In genomic region chr16:78884199-78884598, GRCh38 we compare ENCODE assay signal across 25 cellular contexts.
"Had no signal": no experiment of that assay in that cellular context is flagged by ENCODE, and none has a peak within 500 bp of the region (broad histone marks: within the 10 kb centered on the region; RNA-seq: fewer than 3 reads in every experiment).

No MANE protein-coding gene starts in this region.

- H3K27ac Mint-ChIP-seq: naive thymus-derived CD4-positive, alpha-beta T cell; nephron; neural progenitor cell; type B pancreatic cell had no signal

- H3K36me3 Mint-ChIP-seq: neural progenitor cell, type B pancreatic cell had no signal

- H3K9me3 Mint-ChIP-seq: nephron, neural progenitor cell had no signal

- H3K4me3 Mint-ChIP-seq: naive thymus-derived CD4-positive, alpha-beta T cell; nephron; neural progenitor cell; type B pancreatic cell had no signal

- H3K27ac ChIP-seq: dorsolateral prefrontal cortex, heart right ventricle, left lung, neural progenitor cell, prostate gland, right atrium auricular region, stomach, thyroid gland had no signal

- ATAC-seq: esophagus mucosa; heart right ventricle; left cardiac atrium; left lung; naive thymus-derived CD4-positive, alpha-beta T cell; sciatic nerve had no signal

- DNase-seq: dorsolateral prefrontal cortex; effector CD4-positive, alpha-beta T cell; foreskin melanocyte; glutamatergic neuron; heart right ventricle; hippocampal formation; left cardiac atrium; left lung; mesendoderm; midbrain; naive thymus-derived CD4-positive, alpha-beta T cell; stimulated activated CD4-positive, alpha-beta T cell treated with anti-CD3 and anti-CD28 coated beads, Interleukin-12 subunit alpha, Interleukin-12 subunit beta, amount 100 ng/mL, for 4 hours; stimulated activated CD4-positive, alpha-beta T cell treated with anti-CD3 and anti-CD28 coated beads, Interleukin-1b, Interleukin-23, amount 100 ng/mL, for 48 hours; stimulated activated CD4-positive, alpha-beta T cell treated with anti-CD3 and anti-CD28 coated beads, Interleukin-4, amount 100 ng/mL, for 1 hour; stimulated activated CD8-positive, alpha-beta memory T cell treated with anti-CD3 and anti-CD28 coated beads, Interleukin-4, amount 100 ng/mL, for 48 hours; stimulated activated naive CD4-positive, alpha-beta T cell treated with Interleukin-2 at 50 U/mL for 16 hours; stomach; thyroid gland had no signal
